Comparison of ENCODE assay signal across 8 cellular contexts in genomic region chrX:118495061-118495921, GRCh38. TPM values are rescaled to one million over a fixed set of nuclear protein-coding genes. Genes with fewer than 3 reads are reported as not detected.
DNase-seq lines count a peak whose midpoint lies in the region; ATAC-seq and TF ChIP-seq lines count a peak whose summit lies in the region.

DOCK11 (plus strand) TSS chrX:118495815; CDS start chrX:118495972, 157 bp downstream.

- H3K36me3 Mint-ChIP-seq in activated T-cell treated with anti-CD3 and anti-CD28 coated beads, Interleukin-2, amount 50 U/mL, for 24 hours (ENCODE audit: low read depth): peaks cover 4% of the 10 kb centered on the region

- peaks cover 13% of the 10 kb centered on the region for H3K27me3 Mint-ChIP-seq in activated T-cell treated with anti-CD3 and anti-CD28 coated beads, Interleukin-2, amount 50 U/mL, for 24 hours

- CTCF ChIA-PET in Panc1 (lab: Charles Lee): interaction anchor here (0.6 to 0.8 kb wide), 3 partner anchors 152 to 1595 kb away, joined by 3 to 12 read pairs (median 6); no protein-coding TSS in a partner anchor

- in situ Hi-C loops in Panc1 (cut with HindIII; ENCODE audit: low pct_unique_long_range_greater_than_20kb, low sequenced_read_pairs): no loop called here

- H3K27me3 ChIP-seq in Panc1 (ENCODE audit: control insufficient read depth, insufficient read depth, low read length) (peaks cover 12% of the 10 kb centered on the region), esophagus squamous epithelium (peaks cover 0 to 4% (median 1%) of the 10 kb centered on the region in 4 donors)

- H3K4me3 Mint-ChIP-seq in activated T-cell treated with anti-CD3 and anti-CD28 coated beads, Interleukin-2, amount 50 U/mL, for 24 hours: peak within 1 kb of the TSS; percentile 96

- TF ChIP-seq POLR2A in esophagus squamous epithelium (IDR thresholded peaks at IDR 0.05): peak in 2 of 4 donors; percentile 42 to 64

- H3K9me3 ChIP-seq in Panc1 (ENCODE audit: control insufficient read depth, insufficient read depth, low read depth, low read length): no peaks in the 10 kb centered on the region
- no peaks in the 10 kb centered on the region for H3K9me3 ChIP-seq in esophagus squamous epithelium

- peak; percentile 70 for ATAC-seq in GM19463 (IDR thresholded peaks at IDR 0.05; ENCODE audit: unreplicated experiment)
- ATAC-seq in Panc1: peak; percentile 89

- intact Hi-C loops in Panc1 (cut with micrococcal nuclease; ENCODE audit: unreplicated experiment) (no loop called here), esophagus squamous epithelium (cut with DNase I) (no loop called here)

- peaks cover 8% of the 10 kb centered on the region for H3K4me1 ChIP-seq in Panc1 (ENCODE audit: control insufficient read depth, insufficient read depth, low read length)
- peaks cover 0 to 31% (median 3%) of the 10 kb centered on the region in 3 donors for H3K4me1 ChIP-seq in esophagus squamous epithelium

- DNase-seq in CMK (ENCODE audit: low read depth): peak; percentile 80
- peak; percentile 58 for DNase-seq in HS-27A (ENCODE audit: low read depth)
- DNase-seq in Panc1 (ENCODE audit: low read depth, low spot score): no peak
- DNase-seq in activated T-cell treated with anti-CD3 and anti-CD28 coated beads, Interleukin-2, amount 50 U/mL, for 24 hours: peak; percentile 81
- peak; percentile 36 for DNase-seq in esophagus squamous epithelium (lab: John Stamatoyannopoulos, UW)
- peak; percentile 85 for DNase-seq in myocyte (ENCODE audit: low read depth)
- peak; percentile 47 for DNase-seq in stimulated activated CD8-positive, alpha-beta memory T cell treated with anti-CD3 and anti-CD28 coated beads, Interleukin-7, amount 100 ng/mL, for 24 hours (ENCODE audit: low read depth)

- H3K27ac Mint-ChIP-seq in activated T-cell treated with anti-CD3 and anti-CD28 coated beads, Interleukin-2, amount 50 U/mL, for 24 hours: peak within 1 kb of the TSS; percentile 96

- BruUV-seq in Panc1 (replicated peaks; lab: Mats Ljungman, UMichigan): no TSS peak

- H3K9me3 Mint-ChIP-seq in activated T-cell treated with anti-CD3 and anti-CD28 coated beads, Interleukin-2, amount 50 U/mL, for 24 hours: no peaks in the 10 kb centered on the region

- H3K4me3 ChIP-seq in Panc1 (ENCODE audit: low read depth in 2 of 2, low read length in 2 of 2) (peak within 1 kb of the TSS; percentile 53 to 59), esophagus squamous epithelium (peak within 1 kb of the TSS; percentile 45 to 80 (median 61))

- TF ChIP-seq CTCF in Panc1 (IDR thresholded peaks at IDR 0.05) (no peak), esophagus squamous epithelium (IDR thresholded peaks at IDR 0.05) (no peak)

- POLR2A ChIA-PET in Panc1 (lab: Charles Lee): interaction anchor here (0.5 kb wide), 1 partner anchor 207 kb away, joined by 3 read pairs; no protein-coding TSS in a partner anchor

- H3K27ac ChIP-seq in Panc1 (ENCODE audit: low read length) (no peak within 1 kb of the TSS), esophagus squamous epithelium (peak within 1 kb of the TSS; percentile 73 to 94 (median 82))

- H3K36me3 ChIP-seq in Panc1 (ENCODE audit: control insufficient read depth, insufficient read depth, low read length): no peaks in the 10 kb centered on the region
- no peaks in the 10 kb centered on the region for H3K36me3 ChIP-seq in esophagus squamous epithelium

- 29 to 73% methylated on average over 9 to 11 of the region's 64 CpGs for WGBS in esophagus squamous epithelium, 2 donors

- peaks cover 29% of the 10 kb centered on the region for H3K4me1 Mint-ChIP-seq in activated T-cell treated with anti-CD3 and anti-CD28 coated beads, Interleukin-2, amount 50 U/mL, for 24 hours (ENCODE audit: low read depth)

RNA-seq across cellular contexts. Expression of gene DOCK11, which starts in this region (rescaled TPM):
- 2.0 TPM for total RNA-seq in Panc1 (2021; ENCODE audit: unreplicated experiment)
- polyA plus RNA-seq in Panc1 (2012; ENCODE audit: insufficient read length): 0.21 TPM
- 10 to 100 TPM in 2 of 4 donors, 1 to 10 TPM in 2; 1.1 to 16.4 (median 11.0) TPM for total RNA-seq in esophagus squamous epithelium
- 30.2 and 51.2 TPM in 2 replicates for total RNA-seq in myocyte
- polyA plus RNA-seq in myocyte (2012): 9.2 TPM
